In genomic region chr21:42392731-42393442, GRCh38 we compare ENCODE assay signal across 15 cellular contexts. TPM values are rescaled to one million over a fixed set of nuclear protein-coding genes. Genes with fewer than 3 reads are reported as not detected.
DNase-seq lines count a peak whose midpoint lies in the region; ATAC-seq and TF ChIP-seq lines count a peak whose summit lies in the region.
"Had no signal": no experiment of that assay in that cellular context is flagged by ENCODE, and none has a peak within 500 bp of the region (broad histone marks: within the 10 kb centered on the region; RNA-seq: fewer than 3 reads in every experiment).

No MANE protein-coding gene starts in this region.

- no peaks in the 10 kb centered on the region for H3K27me3 ChIP-seq in breast epithelium
- H3K27me3 ChIP-seq: left lung had no signal

- peaks cover 0 to 5% of the 10 kb centered on the region in 2 donors for H3K4me1 ChIP-seq in breast epithelium
- H3K4me1 ChIP-seq: HAP-1 had no signal

- no peak for TF ChIP-seq CTCF in breast epithelium (IDR thresholded peaks at IDR 0.05)

- no peak overlapping the region for H3K4me3 ChIP-seq in breast epithelium
- H3K4me3 ChIP-seq: HAP-1, left lung, skin epidermis had no signal

- no peaks in the 10 kb centered on the region for H3K9me3 Mint-ChIP-seq in activated T-helper 17 cell treated with anti-CD3 and anti-CD28 coated beads, Interleukin-2, amount 50 U/mL, for 72 hours
- H3K9me3 Mint-ChIP-seq in stimulated activated naive CD8-positive, alpha-beta T cell treated with anti-CD3 and anti-CD28 coated beads, Interleukin-15, amount 100 ng/mL, for 72 hours: no peaks in the 10 kb centered on the region

- peaks cover 78% of the 10 kb centered on the region for H3K36me3 Mint-ChIP-seq in activated T-helper 17 cell treated with anti-CD3 and anti-CD28 coated beads, Interleukin-2, amount 50 U/mL, for 72 hours (ENCODE audit: low read depth)

- DNase-seq in stimulated activated CD4-positive, alpha-beta T cell treated with anti-CD3 and anti-CD28 coated beads, Interleukin-4, amount 100 ng/mL, for 1 hour: peak; percentile 22
- DNase-seq in stimulated activated CD4-positive, alpha-beta T cell treated with anti-CD3 and anti-CD28 coated beads, Interleukin-15, amount 100 ng/mL, for 24 hours: no peak
- peak in 1 of 2 donors; percentile 29 for DNase-seq in stimulated activated naive CD8-positive, alpha-beta T cell treated with anti-CD3 and anti-CD28 coated beads, Interleukin-15, amount 100 ng/mL, for 72 hours
- DNase-seq in SHP77 (lab: John Stamatoyannopoulos, UW): no peak
- no peak for DNase-seq in activated effector memory CD4-positive, alpha-beta T cell treated with Interleukin-2 at 50 U/mL for 16 hours
- DNase-seq in breast epithelium (ENCODE audit: low spot score in 2 of 2): no peak
- DNase-seq: effector CD4-positive, alpha-beta T cell; NCI-H2081 treated with DMSO at 0.1 percent for 48 hours had no signal

- H3K27ac ChIP-seq in breast epithelium: no peak overlapping the region
- H3K27ac ChIP-seq: C4-2B, left lung, skin epidermis had no signal

- H3K27ac Mint-ChIP-seq in activated T-helper 17 cell treated with anti-CD3 and anti-CD28 coated beads, Interleukin-2, amount 50 U/mL, for 72 hours: peak overlapping the region; percentile 45
- peak overlapping the region; percentile 9 to 66 for H3K27ac Mint-ChIP-seq in stimulated activated naive CD8-positive, alpha-beta T cell treated with anti-CD3 and anti-CD28 coated beads, Interleukin-15, amount 100 ng/mL, for 72 hours

- no peaks in the 10 kb centered on the region for H3K36me3 ChIP-seq in breast epithelium
- H3K36me3 ChIP-seq: HAP-1, left lung had no signal

- H3K4me1 Mint-ChIP-seq in activated T-helper 17 cell treated with anti-CD3 and anti-CD28 coated beads, Interleukin-2, amount 50 U/mL, for 72 hours: peaks cover 49% of the 10 kb centered on the region
- H3K4me1 Mint-ChIP-seq in stimulated activated naive CD8-positive, alpha-beta T cell treated with anti-CD3 and anti-CD28 coated beads, Interleukin-15, amount 100 ng/mL, for 72 hours: peaks cover 91% of the 10 kb centered on the region

- peak overlapping the region; percentile 71 for H3K4me3 Mint-ChIP-seq in activated T-helper 17 cell treated with anti-CD3 and anti-CD28 coated beads, Interleukin-2, amount 50 U/mL, for 72 hours
- peak overlapping the region; percentile 61 to 64 for H3K4me3 Mint-ChIP-seq in stimulated activated naive CD8-positive, alpha-beta T cell treated with anti-CD3 and anti-CD28 coated beads, Interleukin-15, amount 100 ng/mL, for 72 hours

- intact Hi-C loops in breast epithelium (cut with DNase I; ENCODE audit: low total_unique reads): no loop called here

- H3K9me3 ChIP-seq in breast epithelium: no peaks in the 10 kb centered on the region
- H3K9me3 ChIP-seq: HAP-1, left lung had no signal

- no peaks in the 10 kb centered on the region for H3K27me3 Mint-ChIP-seq in activated T-helper 17 cell treated with anti-CD3 and anti-CD28 coated beads, Interleukin-2, amount 50 U/mL, for 72 hours
- H3K27me3 Mint-ChIP-seq in stimulated activated naive CD8-positive, alpha-beta T cell treated with anti-CD3 and anti-CD28 coated beads, Interleukin-15, amount 100 ng/mL, for 72 hours: no peaks in the 10 kb centered on the region

- TF ChIP-seq POLR2A in breast epithelium (IDR thresholded peaks at IDR 0.05): no peak

- peak; percentile 67 for ATAC-seq in HG02938 (IDR thresholded peaks at IDR 0.05; ENCODE audit: unreplicated experiment)
- peak; percentile 91 for ATAC-seq in activated T-helper 17 cell treated with anti-CD3 and anti-CD28 coated beads, Interleukin-2, amount 50 U/mL, for 72 hours (replicated peaks)
- ATAC-seq in stimulated activated naive CD8-positive, alpha-beta T cell treated with anti-CD3 and anti-CD28 coated beads, Interleukin-15, amount 100 ng/mL, for 72 hours: peak; percentile 95
- ATAC-seq: left lung had no signal

RNA-seq across cellular contexts. Expression of gene TMPRSS3, which starts 3.0 kb away (rescaled TPM):
- 100 to 1,000 TPM in 1 of 2 donors, 10 to 100 TPM in 1; 24.0 to 163 TPM for total RNA-seq in activated T-helper 17 cell treated with anti-CD3 and anti-CD28 coated beads, Interleukin-2, amount 50 U/mL, for 72 hours
- total RNA-seq in breast epithelium: 10 to 100 TPM in 1 of 3 donors, 1 to 10 TPM in 1, not detected in 1; 9.2 to 27.2 TPM

RNA-seq across cellular contexts. Expression of gene UBASH3A, which starts 10.8 kb away (rescaled TPM):
- total RNA-seq in activated T-helper 17 cell treated with anti-CD3 and anti-CD28 coated beads, Interleukin-2, amount 50 U/mL, for 72 hours: 10 to 100 TPM; 28.3 to 42.1 TPM
- total RNA-seq in breast epithelium: 1 to 10 TPM in 1 of 3 donors, under 1 TPM in 2; 0.32 to 1.5 (median 0.66) TPM

RNA-seq across cellular contexts. Expression of gene TFF1, which starts 26.6 kb away (rescaled TPM):
- not detected for total RNA-seq in activated T-helper 17 cell treated with anti-CD3 and anti-CD28 coated beads, Interleukin-2, amount 50 U/mL, for 72 hours
- total RNA-seq in breast epithelium: 1 to 10 TPM in 1 of 3 donors, under 1 TPM in 1, not detected in 1; 0.98 to 4.4 TPM
- total RNA-seq: left lung had no signal

RNA-seq across cellular contexts. Expression of gene TFF2, which starts 42.1 kb away (rescaled TPM):
- not detected for total RNA-seq in activated T-helper 17 cell treated with anti-CD3 and anti-CD28 coated beads, Interleukin-2, amount 50 U/mL, for 72 hours
- total RNA-seq in breast epithelium: not detected
- total RNA-seq: left lung, ureter had no signal

Comparison
In these comparisons a context has a peak if more than half of its experiments do, and no peak if none do; other contexts are left out.
1. RNA of gene UBASH3A, which starts 10.8 kb away (total RNA-seq): 28.3 to 42.1 TPM in activated T-helper 17 cell treated with anti-CD3 and anti-CD28 coated beads, Interleukin-2, amount 50 U/mL, for 72 hours; 0.32 to 1.5 TPM in breast epithelium; every median in the first group is over 10 times any median in the second.
2. Peak in every context shown above with its lines, with median percentiles within 50 percentile points of each other: ATAC-seq.